ENCODE assay signal across 8 cellular contexts in the genomic region with DNA sequence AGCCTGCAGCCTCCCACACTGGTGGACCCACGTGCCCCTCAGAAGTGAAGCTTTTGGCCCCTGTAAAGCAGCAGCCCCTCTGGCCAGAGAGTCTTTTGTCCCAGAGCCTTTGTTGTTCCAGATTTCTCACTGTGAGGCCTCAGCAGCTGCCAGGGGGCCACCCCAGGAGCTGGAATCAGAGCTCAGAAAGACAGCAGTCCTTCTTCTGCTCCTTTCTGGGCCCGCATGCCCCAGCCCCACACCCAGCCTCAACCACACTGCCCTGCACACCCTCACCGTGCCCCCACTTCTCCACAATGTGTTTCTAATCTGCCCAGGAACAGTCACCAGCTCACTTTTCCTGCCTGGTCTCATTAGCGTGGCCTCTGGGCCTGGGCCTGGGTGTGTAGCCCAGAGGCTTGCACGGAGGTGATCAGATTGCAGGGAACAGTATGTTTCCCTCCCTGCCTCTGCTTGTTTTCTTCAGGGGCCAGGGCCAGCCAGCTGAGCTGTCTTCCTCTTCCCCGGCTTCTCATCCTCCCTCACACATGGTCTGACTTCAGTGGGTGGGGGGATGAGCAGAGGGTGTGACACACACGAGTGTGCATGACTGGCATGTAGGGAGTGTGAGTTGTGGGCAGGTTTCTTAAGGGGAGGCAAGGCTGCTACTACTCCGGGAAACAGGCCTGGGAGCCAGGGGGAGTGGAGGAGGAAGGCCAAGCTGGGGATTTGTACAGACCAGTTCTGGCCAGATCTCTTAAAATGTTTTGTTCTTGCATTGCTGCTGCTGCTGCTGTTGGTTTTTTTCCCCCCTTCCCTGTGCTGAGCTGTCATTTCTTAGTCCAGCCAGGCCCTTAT.
A peak's percentile ranks its signal among the peaks of the same experiment; 100 is the strongest.
DNase-seq lines count a peak whose midpoint lies in the region; ATAC-seq and TF ChIP-seq lines count a peak whose summit lies in the region.

No MANE protein-coding gene starts in this region.

- H2AFZ ChIP-seq in PC-9: no peak overlapping the region

- peak overlapping the region in 1 of 3 experiments; percentile 7 for H3K4me3 Mint-ChIP-seq in nephron

- TF ChIP-seq CTCF in PC-9 (conservative IDR thresholded peaks at IDR 0.05) (no peak), nephron (IDR thresholded peaks at IDR 0.05; ENCODE audit: unreplicated experiment in 3 of 3) (no peak)

- H3K27ac ChIP-seq in PC-9: peak overlapping the region; percentile 43

- peak; percentile 83 for DNase-seq in ELF-1 (ENCODE audit: low read depth, low spot score)
- DNase-seq in PC-9: peak in 1 of 2 experiments; percentile 58
- DNase-seq in cerebellum (ENCODE audit: low spot score): no peak
- no peak for DNase-seq in NCI-H446 treated with DMSO at 0.1 percent for 48 hours (lab: John Stamatoyannopoulos, UW)

- peak; percentile 89 for ATAC-seq in esophagus mucosa
- no peak for ATAC-seq in HG03175 (IDR thresholded peaks at IDR 0.05; ENCODE audit: unreplicated experiment)
- no peak for ATAC-seq in HG03025 (IDR thresholded peaks at IDR 0.05; ENCODE audit: low FRiP score, unreplicated experiment)

- peak overlapping the region; percentile 96 to 98 (median 97) for H3K27ac Mint-ChIP-seq in nephron

- H3K4me3 ChIP-seq in PC-9: no peak overlapping the region

- H3F3A ChIP-seq in PC-9 (ENCODE audit: insufficient read depth, low read depth): 0 out of 2 replicates have a peak, but pooled peaks cover 8% of the 10 kb centered on the region

- POLR2A ChIA-PET in PC-9 (lab: Charles Lee; ENCODE audit: unreplicated experiment): interaction anchor here (0.5 to 1.6 kb wide), 6 partner anchors 37 to 446 kb away, joined by 3 to 13 read pairs (median 4); no protein-coding TSS in a partner anchor

- peaks cover 48% of the 10 kb centered on the region for H3K4me1 ChIP-seq in PC-9 (replicated peaks; ENCODE audit: insufficient read depth)

- no peaks in the 10 kb centered on the region for H3K9me3 Mint-ChIP-seq in nephron

- no peaks in the 10 kb centered on the region for H3K79me2 ChIP-seq in PC-9 (ENCODE audit: low read depth)

- no peaks in the 10 kb centered on the region for H3K36me3 Mint-ChIP-seq in nephron (ENCODE audit: low read depth)

- no peaks in the 10 kb centered on the region for H3K9me2 ChIP-seq in PC-9 (ENCODE audit: insufficient read depth)

- BruUV-seq in PC-9 (replicated peaks; lab: Mats Ljungman, UMichigan): no TSS peak

- peaks cover 37% of the 10 kb centered on the region for H3K4me1 Mint-ChIP-seq in nephron

- no peaks in the 10 kb centered on the region for H4K20me1 ChIP-seq in PC-9 (ENCODE audit: insufficient read depth)

- H3K27me3 ChIP-seq in PC-9 (ENCODE audit: insufficient read depth, low read depth): no peaks in the 10 kb centered on the region

- peak overlapping the region; percentile 28 for H3K4me2 ChIP-seq in PC-9

- no peaks in the 10 kb centered on the region for H3K9me3 ChIP-seq in PC-9 (ENCODE audit: insufficient read depth, low read depth)

- no peaks in the 10 kb centered on the region for H3K27me3 Mint-ChIP-seq in nephron (ENCODE audit: low read depth)

- H3K36me3 ChIP-seq in PC-9 (ENCODE audit: low read depth): no peaks in the 10 kb centered on the region

- intact Hi-C loops in PC-9 (cut with micrococcal nuclease; ENCODE audit: unreplicated experiment): loop anchor here (1.0 to 10.0 kb wide), 8 partner anchors 37 to 451 kb away; partner anchors contain the start of gene GLUL

- CTCF ChIA-PET in PC-9 (lab: Charles Lee): interaction anchor here (0.6 to 2.7 kb wide), 12 partner anchors 37 to 253 kb away, joined by 3 to 33 read pairs (median 6); partner anchors contain the start of gene GLUL
